ENCODE assay signal across 21 cellular contexts in genomic region chr1:164592634-164593033, GRCh38. TPM values are rescaled to one million over a fixed set of nuclear protein-coding genes. Genes with fewer than 3 reads are reported as not detected.
DNase-seq lines count a peak whose midpoint lies in the region; ATAC-seq, FAIRE-seq and TF ChIP-seq lines count a peak whose summit lies in the region.
"Had no signal": no experiment of that assay in that cellular context is flagged by ENCODE, and none has a peak within 500 bp of the region (broad histone marks: within the 10 kb centered on the region; RNA-seq: fewer than 3 reads in every experiment).

No MANE protein-coding gene starts in this region.

- no peak overlapping the region for H2BK15ac ChIP-seq in mesenchymal stem cell (ENCODE audit: low read depth, poor library complexity, severe bottlenecking)

- no peak for TF ChIP-seq POLR2A in body of pancreas (IDR thresholded peaks at IDR 0.05)
- no peak for TF ChIP-seq POLR2A in suprapubic skin (IDR thresholded peaks at IDR 0.05)

- no peak for FAIRE-seq in small intestine (lab: Jason Lieb, UNC)
- FAIRE-seq: RCC 7860 had no signal

- no peak overlapping the region for H3K4me3 Mint-ChIP-seq in stimulated activated memory B cell treated with anti-CD40 and anti-IgM and Interleukin-4, amounts not matched to agents 10 μg/mL and 1 μg/mL and 100 μg/mL, for 72 hours
- H3K4me3 Mint-ChIP-seq in T-cell, result no peak overlapping the region
- H3K4me3 Mint-ChIP-seq: activated CD4-positive, alpha-beta T cell treated with anti-CD3 and anti-CD28 coated beads, Interleukin-2, amount 10 ng/mL, durations not matched to agents 7 days and 5 days; activated naive CD8-positive, alpha-beta T cell treated with anti-CD3 and anti-CD28 coated beads for 36 hours; stimulated activated naive CD8-positive, alpha-beta T cell treated with anti-CD3 and anti-CD28 coated beads, Interleukin-15, Interleukin-2, amounts not matched to agents 100 ng/mL and 50 ng/mL, for 24 hours had no signal

- no peak overlapping the region for H3K9ac ChIP-seq in HUES6 (ENCODE audit: low read length)
- H3K9ac ChIP-seq in mesenchymal stem cell (ENCODE audit: low read length), result no peak overlapping the region

- no peak overlapping the region for H2AFZ ChIP-seq in mesenchymal stem cell (ENCODE audit: low read depth, low read length)

- no peaks in the 10 kb centered on the region for H3K36me3 Mint-ChIP-seq in stimulated activated memory B cell treated with anti-CD40 and anti-IgM and Interleukin-4, amounts not matched to agents 10 μg/mL and 1 μg/mL and 100 μg/mL, for 72 hours
- H3K36me3 Mint-ChIP-seq in T-cell, result no peaks in the 10 kb centered on the region
- H3K36me3 Mint-ChIP-seq: activated naive CD8-positive, alpha-beta T cell treated with anti-CD3 and anti-CD28 coated beads for 36 hours had no signal

- no peak overlapping the region for H3K4me2 ChIP-seq in mesenchymal stem cell (ENCODE audit: low read length, poor library complexity, severe bottlenecking)

- H3K9me3 ChIP-seq in HUES6 (ENCODE audit: control insufficient read depth, insufficient read depth, low read depth, low read length) (no peaks in the 10 kb centered on the region), body of pancreas (no peaks in the 10 kb centered on the region), mesenchymal stem cell (ENCODE audit: control insufficient read depth, low read length) (no peaks in the 10 kb centered on the region), suprapubic skin (no peaks in the 10 kb centered on the region), small intestine (ENCODE audit: control insufficient read depth, low read depth) (no peaks in the 10 kb centered on the region)
- H3K9me3 ChIP-seq: esophagus squamous epithelium, left lung had no signal

- H3K4me1 ChIP-seq in HUES6 (ENCODE audit: control insufficient read depth, insufficient read depth, low read length) (peaks cover 57% of the 10 kb centered on the region), body of pancreas (peaks cover 74% of the 10 kb centered on the region), mesenchymal stem cell (ENCODE audit: control insufficient read depth, insufficient read depth, low read depth, low read length) (peaks cover 13% of the 10 kb centered on the region), suprapubic skin (peaks cover 27% of the 10 kb centered on the region), small intestine (ENCODE audit: control insufficient read depth in 2 of 2, insufficient read depth in 1 of 2, low read depth in 1 of 2, low read length in 1 of 2) (peaks cover 2 to 18% of the 10 kb centered on the region in 2 donors)

- no peak overlapping the region for H3K18ac ChIP-seq in mesenchymal stem cell (ENCODE audit: low read depth in 1 of 2, low read length in 2 of 2)

- H3K36me3 ChIP-seq in HUES6 (ENCODE audit: control insufficient read depth, insufficient read depth, low read length) (peaks cover 10% of the 10 kb centered on the region; the same call in 1 of the 2 replicates), body of pancreas (replicated peaks in 1 of 2; ENCODE audit: insufficient read depth in 1 of 2, low read depth in 2 of 2) (no peaks in the 10 kb centered on the region), mesenchymal stem cell (ENCODE audit: control insufficient read depth in 1 of 2, insufficient read depth in 2 of 2, low read depth in 1 of 2, low read length in 2 of 2) (peaks cover 0 to 18% of the 10 kb centered on the region in 2 experiments), suprapubic skin (no peaks in the 10 kb centered on the region), small intestine (ENCODE audit: control insufficient read depth in 2 of 2, insufficient read depth in 2 of 2, low read length in 2 of 2) (peaks cover 0 to 4% of the 10 kb centered on the region in 2 donors)
- H3K36me3 ChIP-seq: left lung had no signal

- H3K23ac ChIP-seq in mesenchymal stem cell (ENCODE audit: low read length in 2 of 2), result no peak overlapping the region

- ATAC-seq in body of pancreas (no peak), left colon (no peak), T-cell (replicated peaks in 1 of 4) (no peak)
- ATAC-seq in stimulated activated memory B cell treated with anti-CD40 and anti-IgM and Interleukin-4, amounts not matched to agents 10 μg/mL and 1 μg/mL and 100 μg/mL, for 72 hours, result peak; percentile 29
- ATAC-seq: left lung had no signal

- H3K14ac ChIP-seq in mesenchymal stem cell (ENCODE audit: low read length in 2 of 2), result peak overlapping the region in 1 of 2 experiments; percentile 13

- peak overlapping the region; percentile 34 for H4K91ac ChIP-seq in mesenchymal stem cell (ENCODE audit: low read length)

- no peak overlapping the region for H3K4me3 ChIP-seq in HUES6 (ENCODE audit: low read depth, low read length)
- H3K4me3 ChIP-seq in body of pancreas, result no peak overlapping the region
- H3K4me3 ChIP-seq in mesenchymal stem cell (ENCODE audit: insufficient read depth in 1 of 2, low read depth in 1 of 2, low read length in 2 of 2), result no peak overlapping the region
- H3K4me3 ChIP-seq in suprapubic skin, result no peak overlapping the region
- no peak overlapping the region for H3K4me3 ChIP-seq in small intestine (ENCODE audit: low read depth in 1 of 2, low read length in 2 of 2)
- H3K4me3 ChIP-seq: esophagus squamous epithelium, left lung had no signal

- no peaks in the 10 kb centered on the region for H3K9me3 Mint-ChIP-seq in stimulated activated memory B cell treated with anti-CD40 and anti-IgM and Interleukin-4, amounts not matched to agents 10 μg/mL and 1 μg/mL and 100 μg/mL, for 72 hours
- no peaks in the 10 kb centered on the region for H3K9me3 Mint-ChIP-seq in T-cell
- H3K9me3 Mint-ChIP-seq: activated CD4-positive, alpha-beta T cell treated with anti-CD3 and anti-CD28 coated beads, Interleukin-2, amount 10 ng/mL, durations not matched to agents 7 days and 5 days; activated naive CD8-positive, alpha-beta T cell treated with anti-CD3 and anti-CD28 coated beads for 36 hours; activated T-helper 2 cell treated with anti-CD3 and anti-CD28 coated beads, Interferon-gamma antibody, Interleukin-2, Interleukin-4, amounts not matched to agents 10 μg/mL and 5 μg/mL and 100 μg/mL, durations not matched to agents 14 hours and 24 hours and 36 hours; stimulated activated naive CD8-positive, alpha-beta T cell treated with anti-CD3 and anti-CD28 coated beads, Interleukin-15, Interleukin-2, amounts not matched to agents 100 ng/mL and 50 ng/mL, for 24 hours had no signal

- peak overlapping the region; percentile 66; the same call in 1 of the 2 replicates for H3K27ac ChIP-seq in HUES6 (ENCODE audit: low read depth, low read length)
- H3K27ac ChIP-seq in body of pancreas, result peak overlapping the region; percentile 22 to 70 (median 62)
- H3K27ac ChIP-seq in mesenchymal stem cell (ENCODE audit: low read length, poor library complexity, severe bottlenecking), result no peak overlapping the region
- H3K27ac ChIP-seq in suprapubic skin, result no peak overlapping the region
- H3K27ac ChIP-seq in small intestine (ENCODE audit: low read depth in 1 of 2, low read length in 1 of 2), result peak overlapping the region in 1 of 2 donors; percentile 27
- H3K27ac ChIP-seq: C4-2B, left lung had no signal

- POLR2A ChIA-PET in T-cell (lab: Charles Lee), result interaction anchor here in 1 of 2 donors (0.6 kb wide), 1 partner anchor 144 kb away, joined by 3 read pairs; no protein-coding TSS in a partner anchor

- peak overlapping the region; percentile 76 for H4K8ac ChIP-seq in mesenchymal stem cell (ENCODE audit: low read length)

- no peak for DNase-seq in body of pancreas
- no peak for DNase-seq in mesenchymal stem cell
- DNase-seq in left colon, result no peak
- DNase-seq in T-cell, result no peak
- DNase-seq in suprapubic skin (ENCODE audit: low spot score in 2 of 2), result no peak
- DNase-seq in small intestine, result no peak
- DNase-seq: activated CD4-positive, alpha-beta T cell treated with anti-CD3 and anti-CD28 coated beads, Interleukin-2, amount 10 ng/mL, durations not matched to agents 7 days and 5 days; activated naive CD8-positive, alpha-beta T cell treated with anti-CD3 and anti-CD28 coated beads for 36 hours; effector memory CD4-positive, alpha-beta T cell; esophagus squamous epithelium; left lung; NCI-H1105 treated with DMSO at 0.1 percent for 48 hours; NCI-H2081 treated with DMSO at 0.1 percent for 48 hours; stimulated activated CD4-positive, alpha-beta T cell treated with anti-CD3 and anti-CD28 coated beads, Interleukin-4, amount 100 ng/mL, for 4 hours; T-helper 2 cell had no signal

- intact Hi-C loops in body of pancreas (cut with DNase I), result no loop called here
- intact Hi-C loops in left colon (cut with DNase I, micrococcal nuclease), result no loop called here

- TF ChIP-seq CTCF in body of pancreas (IDR thresholded peaks at IDR 0.05) (no peak), suprapubic skin (IDR thresholded peaks at IDR 0.05) (no peak)

- peak overlapping the region; percentile 26 for H2BK5ac ChIP-seq in mesenchymal stem cell (ENCODE audit: low read depth, low read length, poor library complexity, severe bottlenecking)

- CTCF ChIA-PET in T-cell (lab: Charles Lee), result no interaction called here

- no peak overlapping the region for H3K27ac Mint-ChIP-seq in stimulated activated memory B cell treated with anti-CD40 and anti-IgM and Interleukin-4, amounts not matched to agents 10 μg/mL and 1 μg/mL and 100 μg/mL, for 72 hours
- H3K27ac Mint-ChIP-seq in T-cell, result no peak overlapping the region
- H3K27ac Mint-ChIP-seq: activated CD4-positive, alpha-beta T cell treated with anti-CD3 and anti-CD28 coated beads, Interleukin-2, amount 10 ng/mL, durations not matched to agents 7 days and 5 days; activated naive CD8-positive, alpha-beta T cell treated with anti-CD3 and anti-CD28 coated beads for 36 hours; activated T-helper 2 cell treated with anti-CD3 and anti-CD28 coated beads, Interferon-gamma antibody, Interleukin-2, Interleukin-4, amounts not matched to agents 10 μg/mL and 5 μg/mL and 100 μg/mL, durations not matched to agents 14 hours and 24 hours and 36 hours; stimulated activated naive CD8-positive, alpha-beta T cell treated with anti-CD3 and anti-CD28 coated beads, Interleukin-15, Interleukin-2, amounts not matched to agents 100 ng/mL and 50 ng/mL, for 24 hours had no signal

- peak overlapping the region; percentile 3 to 73 for H3K4ac ChIP-seq in mesenchymal stem cell (ENCODE audit: low read depth in 1 of 2, low read length in 2 of 2)

- no peaks in the 10 kb centered on the region for H3K27me3 Mint-ChIP-seq in stimulated activated memory B cell treated with anti-CD40 and anti-IgM and Interleukin-4, amounts not matched to agents 10 μg/mL and 1 μg/mL and 100 μg/mL, for 72 hours
- H3K27me3 Mint-ChIP-seq in T-cell, result peaks cover 0 to 14% of the 10 kb centered on the region in 2 donors

- H2BK120ac ChIP-seq in mesenchymal stem cell (ENCODE audit: low read depth, low read length), result no peak overlapping the region

- peak overlapping the region; percentile 37 for H2AK5ac ChIP-seq in mesenchymal stem cell (ENCODE audit: low read length, severe bottlenecking)

- H3K27me3 ChIP-seq in HUES6 (ENCODE audit: control insufficient read depth, insufficient read depth, low read length) (no peaks in the 10 kb centered on the region), body of pancreas (no peaks in the 10 kb centered on the region), mesenchymal stem cell (ENCODE audit: control insufficient read depth in 1 of 2, insufficient read depth in 1 of 2, low read length in 2 of 2) (no peaks in the 10 kb centered on the region), suprapubic skin (no peaks in the 10 kb centered on the region), small intestine (ENCODE audit: control insufficient read depth in 2 of 2, insufficient read depth in 2 of 2, low read length in 2 of 2) (no peaks in the 10 kb centered on the region)
- H3K27me3 ChIP-seq: esophagus squamous epithelium, left lung had no signal

- peaks cover 13% of the 10 kb centered on the region for H3K79me1 ChIP-seq in mesenchymal stem cell (replicated peaks; ENCODE audit: low read length, poor library complexity, severe bottlenecking)

- TF ChIP-seq EP300 in suprapubic skin (IDR thresholded peaks at IDR 0.05), result no peak

- peak overlapping the region in 1 of 2 experiments; percentile 29 for H2BK12ac ChIP-seq in mesenchymal stem cell (ENCODE audit: low read length in 2 of 2)

- WGBS in body of pancreas, 2 donors, result 75 to 80% methylated on average over 5 of the region's 5 CpGs
- WGBS in mesenchymal stem cell, result 98% methylated on average over 4 of the region's 5 CpGs
- 92% methylated on average over 5 of the region's 5 CpGs for WGBS in suprapubic skin
- WGBS in small intestine, 3 donors, result 91 to 94% (median 92%) methylated on average over 5 of the region's 5 CpGs

- H3K4me1 Mint-ChIP-seq in stimulated activated memory B cell treated with anti-CD40 and anti-IgM and Interleukin-4, amounts not matched to agents 10 μg/mL and 1 μg/mL and 100 μg/mL, for 72 hours, result no peaks in the 10 kb centered on the region
- no peaks in the 10 kb centered on the region for H3K4me1 Mint-ChIP-seq in T-cell
- H3K4me1 Mint-ChIP-seq: activated CD4-positive, alpha-beta T cell treated with anti-CD3 and anti-CD28 coated beads, Interleukin-2, amount 10 ng/mL, durations not matched to agents 7 days and 5 days; activated naive CD8-positive, alpha-beta T cell treated with anti-CD3 and anti-CD28 coated beads for 36 hours had no signal

RNA-seq across cellular contexts. Expression of gene PBX1, which starts 33.6 kb away (rescaled TPM):
- total RNA-seq in body of pancreas (100 to 1,000 TPM in 1 of 2 donors, 10 to 100 TPM in 1; 83.1 to 111 TPM), left colon (10 to 100 TPM; 55.4 to 56.2 TPM), T-cell (1 to 10 TPM in 4 of 5 donors, under 1 TPM in 1; 0.92 to 2.9 (median 1.8) TPM), suprapubic skin (10 to 100 TPM; 14.4 to 34.6 (median 22.0) TPM)
- polyA plus RNA-seq in mesenchymal stem cell (2013, experiment 1 of 2), result 32.7 TPM
- 33.2 TPM for polyA plus RNA-seq in mesenchymal stem cell (2013, experiment 2 of 2)
- 10 to 100 TPM; 12.5 to 16.4 (median 12.7) TPM for polyA plus RNA-seq in small intestine
- total RNA-seq: activated T-helper 2 cell treated with anti-CD3 and anti-CD28 coated beads, Interferon-gamma antibody, Interleukin-2, Interleukin-4, amounts not matched to agents 10 μg/mL and 5 μg/mL and 100 μg/mL, durations not matched to agents 14 hours and 24 hours and 36 hours had no signal

Comparison
In these comparisons a context has a peak if more than half of its experiments do, and no peak if none do; other contexts are left out.
1. H3K27ac ChIP-seq: peak in HUES6 (single experiment) and body of pancreas (4 of 4); none in mesenchymal stem cell (single experiment) and suprapubic skin (single experiment).